Comparison of ENCODE assay signal across 8 cellular contexts in the genomic region with DNA sequence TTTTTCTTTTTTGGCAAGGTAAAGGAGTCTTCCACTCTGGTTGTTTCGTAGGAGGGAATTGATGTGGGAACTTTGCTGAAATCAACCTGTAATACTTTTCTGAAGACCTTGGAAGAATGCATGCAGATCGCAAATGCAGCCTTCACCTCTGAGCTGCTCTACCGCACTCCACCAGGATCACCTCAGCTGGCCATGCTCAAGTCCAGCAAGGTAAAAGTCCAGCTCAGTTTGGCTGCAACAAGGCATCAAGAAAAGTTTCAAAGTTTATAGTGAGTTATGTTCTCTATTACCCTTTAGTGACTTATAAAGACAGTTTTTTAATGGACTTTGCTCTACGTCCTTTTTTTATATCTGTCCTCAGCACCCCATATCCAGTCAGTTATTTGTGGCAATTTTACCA.
"Had no signal": no experiment of that assay in that cellular context is flagged by ENCODE, and none has a peak within 500 bp of the region (broad histone marks: within the 10 kb centered on the region; RNA-seq: fewer than 3 reads in every experiment).

No MANE protein-coding gene starts in this region.

- ATAC-seq: GM23338, K562 had no signal

- H3K9me3 Mint-ChIP-seq: GM23338, H9 had no signal

- FAIRE-seq: H1, H54, K562 had no signal

- DNase-seq: H9, HCEC 1CT, IMR-90, KG1 had no signal

- H3K4me3 ChIP-seq: GM23338, K562 had no signal

- H3K4me3 Mint-ChIP-seq: GM23338, H9 had no signal
